In the genomic region with DNA sequence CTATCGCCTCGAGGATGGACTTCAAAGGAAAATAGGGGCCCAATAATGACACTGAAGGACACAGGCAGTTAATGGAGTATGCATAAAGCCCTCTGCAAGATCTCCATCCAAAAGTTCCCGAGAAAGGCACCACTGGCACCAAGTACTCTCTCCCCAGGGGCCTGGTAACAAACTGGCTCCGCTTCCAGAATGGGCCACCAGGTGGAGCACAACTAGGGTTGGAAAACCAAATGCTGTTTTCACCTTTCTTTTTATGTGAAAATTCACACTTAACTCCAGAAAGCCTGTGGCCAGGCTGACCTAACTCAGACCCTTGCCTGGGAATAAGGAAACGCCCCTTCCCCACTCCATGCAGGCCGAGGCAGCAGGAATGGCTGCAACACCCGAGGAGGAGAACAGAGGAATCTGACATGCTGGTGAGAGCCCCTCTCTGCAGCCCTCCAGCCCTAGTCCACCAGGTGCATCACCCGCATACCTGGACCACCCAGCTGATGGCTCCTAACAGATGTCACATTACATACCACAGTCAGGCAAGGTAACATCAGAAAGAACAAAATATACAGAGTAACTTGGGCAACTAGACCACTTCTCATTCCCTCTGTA, we compare ENCODE assay signal across 8 cellular contexts. TPM values are rescaled to one million over a fixed set of nuclear protein-coding genes. Genes with fewer than 3 reads are reported as not detected.
DNase-seq lines count a peak whose midpoint lies in the region; ATAC-seq, FAIRE-seq and TF ChIP-seq lines count a peak whose summit lies in the region.

No MANE protein-coding gene starts in this region.

- no peaks in the 10 kb centered on the region for H3K9me3 Mint-ChIP-seq in H9

- H2BK20ac ChIP-seq in H9 (ENCODE audit: low read depth, low read length, poor library complexity, severe bottlenecking): no peak overlapping the region

- no peak overlapping the region for H3K4me3 Mint-ChIP-seq in H9

- peaks cover 26 to 40% (median 28%) of the 10 kb centered on the region in 3 experiments for H3K36me3 Mint-ChIP-seq in H9 (ENCODE audit: insufficient read depth in 1 of 3, low read depth in 3 of 3)

- H3K9me3 ChIP-seq in H9 (ENCODE audit: control insufficient read depth, low read depth, low read length) (no peaks in the 10 kb centered on the region), trophoblast cell (ENCODE audit: insufficient read depth, low read depth, low read length) (peaks cover 1% of the 10 kb centered on the region)

- no peaks in the 10 kb centered on the region for H3K27me3 Mint-ChIP-seq in H9 (ENCODE audit: low read depth)

- no peak overlapping the region for H2BK15ac ChIP-seq in H9 (ENCODE audit: low read depth, low read length)

- DNase-seq in Ammon's horn (ENCODE audit: low spot score): peak; percentile 63
- peak; percentile 74 for DNase-seq in H9
- DNase-seq in RPMI8226: peak; percentile 69
- peak; percentile 53 for DNase-seq in activated effector memory CD4-positive, alpha-beta T cell treated with Interleukin-2 at 50 U/mL for 16 hours
- peak; percentile 67 for DNase-seq in germinal center (ENCODE audit: low spot score)
- peak; percentile 44 to 88 for DNase-seq in trophoblast cell
- DNase-seq in urothelium cell line (ENCODE audit: low spot score): peak; percentile 58

- H4K8ac ChIP-seq in H9 (replicated peaks; ENCODE audit: insufficient read length, low read depth, low read length): no peak overlapping the region
- no peak overlapping the region for H4K8ac ChIP-seq in trophoblast cell (ENCODE audit: low read depth, low read length)

- H3K4me1 ChIP-seq in H9 (ENCODE audit: insufficient read depth, low read length): no peaks in the 10 kb centered on the region
- H3K4me1 ChIP-seq in trophoblast cell (ENCODE audit: control insufficient read depth in 1 of 2, insufficient read depth in 2 of 2, low read length in 2 of 2): peaks cover 0 to 5% of the 10 kb centered on the region in 2 experiments

- H2AK5ac ChIP-seq in H9 (ENCODE audit: insufficient read length, low read length): no peak overlapping the region
- H2AK5ac ChIP-seq in trophoblast cell (ENCODE audit: low read length): no peak overlapping the region

- H3K4me2 ChIP-seq in H9 (ENCODE audit: insufficient read depth, insufficient read length, low read length) (no peak overlapping the region), trophoblast cell (ENCODE audit: low read length) (no peak overlapping the region)

- H3K79me2 ChIP-seq in H9 (ENCODE audit: insufficient read depth, low read length): peaks cover 13% of the 10 kb centered on the region; the same call in 1 of the 2 replicates
- no peaks in the 10 kb centered on the region for H3K79me2 ChIP-seq in trophoblast cell (ENCODE audit: control insufficient read depth, insufficient read depth, low read length, poor library complexity)

- WGBS in H9 (ENCODE audit: extremely low coverage, insufficient read length, low lambda C conversion rate): no CpG with 5 or more reads among the region's 8 CpGs
- WGBS in trophoblast cell (ENCODE audit: extremely low coverage, insufficient coverage, insufficient read length): no CpG with 5 or more reads among the region's 8 CpGs

- H3K4me3 ChIP-seq in trophoblast cell (ENCODE audit: low read depth, low read length): no peak overlapping the region

- H2BK5ac ChIP-seq in H9 (ENCODE audit: insufficient read length, low read length) (no peak overlapping the region), trophoblast cell (ENCODE audit: low read depth, low read length, poor library complexity) (no peak overlapping the region)

- no peak overlapping the region for H2AFZ ChIP-seq in H9 (ENCODE audit: low read length)
- H2AFZ ChIP-seq in trophoblast cell (ENCODE audit: insufficient read depth, low read length, poor library complexity): no peak overlapping the region

- no peak overlapping the region for H4K5ac ChIP-seq in H9 (ENCODE audit: insufficient read length, low read depth, low read length)

- H3K23me2 ChIP-seq in H9 (ENCODE audit: insufficient read length, low read depth, low read length, poor library complexity, severe bottlenecking): no peaks in the 10 kb centered on the region

- peak overlapping the region; percentile 15 to 80 (median 75); a peak in 5 of 7 replicates for H3K27ac Mint-ChIP-seq in H9

- H3K27ac ChIP-seq in H9 (ENCODE audit: insufficient read length, low read depth, low read length): no peak overlapping the region
- no peak overlapping the region for H3K27ac ChIP-seq in trophoblast cell (ENCODE audit: low read depth, low read length)

- no peak overlapping the region for H3K18ac ChIP-seq in H9 (ENCODE audit: insufficient read length, low read depth, low read length)
- H3K18ac ChIP-seq in trophoblast cell (ENCODE audit: low read length): no peak overlapping the region

- H3K14ac ChIP-seq in H9 (ENCODE audit: insufficient read depth, low read length): no peak overlapping the region
- H3K14ac ChIP-seq in trophoblast cell (ENCODE audit: low read length): no peak overlapping the region

- H3K27me3 ChIP-seq in H9 (ENCODE audit: insufficient read depth, low read length) (no peaks in the 10 kb centered on the region), trophoblast cell (ENCODE audit: insufficient read depth, low read length) (no peaks in the 10 kb centered on the region)

- H3K23ac ChIP-seq in H9 (ENCODE audit: insufficient read length, low read depth, low read length): no peak overlapping the region
- H3K23ac ChIP-seq in trophoblast cell (ENCODE audit: low read length): no peak overlapping the region

- H2BK120ac ChIP-seq in H9 (ENCODE audit: low read depth, low read length, poor library complexity, severe bottlenecking): no peak overlapping the region
- no peak overlapping the region for H2BK120ac ChIP-seq in trophoblast cell (ENCODE audit: insufficient read depth, low read length, poor library complexity)

- H3K9ac ChIP-seq in H9 (ENCODE audit: extremely low read depth, insufficient read length, low read length): no peak overlapping the region
- no peak overlapping the region for H3K9ac ChIP-seq in trophoblast cell (ENCODE audit: low read length)

- peaks cover 24 to 28% of the 10 kb centered on the region in 2 experiments for H3K4me1 Mint-ChIP-seq in H9

- H3K4ac ChIP-seq in H9 (ENCODE audit: low read depth, low read length) (no peak overlapping the region), trophoblast cell (ENCODE audit: low read depth, low read length) (no peak overlapping the region)

- ATAC-seq in HG02623 (IDR thresholded peaks at IDR 0.05; ENCODE audit: unreplicated experiment): no peak

- H3K36me3 ChIP-seq in trophoblast cell (ENCODE audit: control insufficient read depth in 1 of 2, insufficient read depth in 2 of 2, low read length in 2 of 2): peaks cover 3 to 7% of the 10 kb centered on the region in 2 experiments

- H2BK12ac ChIP-seq in H9 (ENCODE audit: insufficient read length, low read depth, low read length) (no peak overlapping the region), trophoblast cell (ENCODE audit: low read length) (no peak overlapping the region)

- no peaks in the 10 kb centered on the region for H4K20me1 ChIP-seq in H9 (ENCODE audit: control insufficient read depth, insufficient read depth, insufficient read length)

- no peak for FAIRE-seq in urothelium cell line (lab: Jason Lieb, UNC)

- peak; percentile 94 for TF ChIP-seq CTCF in H9 (conservative IDR thresholded peaks at IDR 0.05)

- no peak overlapping the region for H3T11ph ChIP-seq in H9 (ENCODE audit: low read length)

- H4K91ac ChIP-seq in H9 (ENCODE audit: insufficient read length, low read depth, low read length) (no peak overlapping the region), trophoblast cell (ENCODE audit: low read depth, low read length) (no peak overlapping the region)

- H3K79me1 ChIP-seq in H9 (ENCODE audit: insufficient read depth, low read depth, low read length, poor library complexity, severe bottlenecking) (peaks cover 6% of the 10 kb centered on the region), trophoblast cell (ENCODE audit: low read length) (no peaks in the 10 kb centered on the region)

- H3K56ac ChIP-seq in H9 (ENCODE audit: insufficient read length, low read depth, low read length): no peak overlapping the region

- H4K12ac ChIP-seq in trophoblast cell (ENCODE audit: low read depth, low read length): no peak overlapping the region

RNA-seq across cellular contexts. Expression of a gene that starts 42.8 kb away (rescaled TPM):
- 43.6 and 52.7 TPM in 2 replicates for total RNA-seq in H9 (2021)
- polyA plus RNA-seq in trophoblast cell (2013): 19.7 and 20.9 TPM in 2 replicates
